Comparison of ENCODE assay signal across 21 cellular contexts in the genomic region with DNA sequence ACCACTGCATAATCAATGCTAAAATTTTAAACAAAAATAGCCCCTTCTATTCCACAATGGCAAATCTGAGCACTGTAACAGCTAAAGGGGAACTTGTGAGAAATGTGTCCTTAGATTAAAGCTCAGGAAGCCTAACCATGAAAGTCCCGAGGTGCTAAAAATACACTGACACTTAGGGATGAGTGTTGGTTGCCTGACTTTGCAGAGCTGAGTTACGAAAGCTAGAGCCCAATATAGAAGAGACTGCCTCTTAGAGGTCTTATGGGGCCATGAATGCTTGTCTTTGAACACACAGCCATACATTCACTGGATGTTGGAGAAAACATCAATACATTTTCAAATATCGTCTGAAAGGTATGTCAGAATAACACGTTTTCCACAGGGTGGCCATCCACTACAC.
DNase-seq lines count a peak whose midpoint lies in the region; ATAC-seq and TF ChIP-seq lines count a peak whose summit lies in the region.
"Had no signal": no experiment of that assay in that cellular context is flagged by ENCODE, and none has a peak within 500 bp of the region (broad histone marks: within the 10 kb centered on the region; RNA-seq: fewer than 3 reads in every experiment).

No MANE protein-coding gene starts in this region.

- H3K9me3 ChIP-seq in left ventricle myocardium inferior (replicated peaks) (no peaks in the 10 kb centered on the region), OCI-LY3 (ENCODE audit: insufficient read depth, low read length) (no peaks in the 10 kb centered on the region), smooth muscle cell (replicated peaks; ENCODE audit: low read depth) (no peaks in the 10 kb centered on the region)
- H3K9me3 ChIP-seq: A549, BE2C, Caco-2, HAP-1 had no signal

- H3K36me3 ChIP-seq in left ventricle myocardium inferior (no peaks in the 10 kb centered on the region), OCI-LY3 (replicated peaks; ENCODE audit: low read depth, low read length) (no peaks in the 10 kb centered on the region), smooth muscle cell (ENCODE audit: low read depth) (no peaks in the 10 kb centered on the region)
- H3K36me3 ChIP-seq: BE2C, HAP-1 had no signal

- no peaks in the 10 kb centered on the region for H4K20me1 ChIP-seq in OCI-LY3 (ENCODE audit: insufficient read depth, low read length)
- H4K20me1 ChIP-seq in smooth muscle cell (ENCODE audit: low read depth), result no peaks in the 10 kb centered on the region

- WGBS in smooth muscle cell (ENCODE audit: low lambda C conversion rate), result 76% methylated on average over 4 of the region's 4 CpGs

- H3K79me2 ChIP-seq in OCI-LY3 (ENCODE audit: low read length) (no peaks in the 10 kb centered on the region), smooth muscle cell (ENCODE audit: low read depth) (no peaks in the 10 kb centered on the region)

- H3K4me2 ChIP-seq in OCI-LY3 (ENCODE audit: low read length), result peak overlapping the region; percentile 56
- no peak overlapping the region for H3K4me2 ChIP-seq in smooth muscle cell
- H3K4me2 ChIP-seq: A549 had no signal

- no peak overlapping the region for H2AFZ ChIP-seq in OCI-LY3 (ENCODE audit: low read depth, low read length)
- no peak overlapping the region for H2AFZ ChIP-seq in smooth muscle cell (ENCODE audit: low read depth)

- no peak for TF ChIP-seq CTCF in left ventricle myocardium inferior (IDR thresholded peaks at IDR 0.05; ENCODE audit: borderline replicate concordance)
- peak; percentile 21 for TF ChIP-seq CTCF in OCI-LY3 (IDR thresholded peaks at IDR 0.05; ENCODE audit: low read depth, low read length)
- TF ChIP-seq CTCF in smooth muscle cell (IDR thresholded peaks at IDR 0.05; ENCODE audit: borderline replicate concordance, insufficient read depth, poor library complexity, severe bottlenecking), result no peak

- DNase-seq in Right ventricle myocardium superior (no peak), left ventricle myocardium inferior (no peak), left cardiac atrium (no peak), putamen (ENCODE audit: low spot score) (peak; percentile 43), smooth muscle cell (lab: John Stamatoyannopoulos, UW; ENCODE audit: unreplicated experiment) (no peak), NCI-H2227 (lab: John Stamatoyannopoulos, UW; ENCODE audit: unreplicated experiment) (no peak)
- DNase-seq: 8988T; ACHN; AML-193; BE2C; C1 segment of cervical spinal cord; Caco-2; CD8-positive, alpha-beta T cell; DMS153; DND-41; GOT3; HFFc6 had no signal

- no peak overlapping the region for H3K27ac ChIP-seq in left ventricle myocardium inferior (replicated peaks)
- peak overlapping the region; percentile 60 for H3K27ac ChIP-seq in OCI-LY3 (ENCODE audit: low read length)
- H3K27ac ChIP-seq in smooth muscle cell (ENCODE audit: low read depth), result no peak overlapping the region
- H3K27ac ChIP-seq: A549 had no signal

- ATAC-seq in Right ventricle myocardium superior (ENCODE audit: poor library complexity) (peak; percentile 97), left cardiac atrium (peak; percentile 69 to 86), HG03175 (IDR thresholded peaks at IDR 0.05; ENCODE audit: unreplicated experiment) (no peak)
- ATAC-seq: A549; CD8-positive, alpha-beta T cell had no signal

- no peaks in the 10 kb centered on the region for H3F3A ChIP-seq in smooth muscle cell (ENCODE audit: low read depth)

- H3K27me3 ChIP-seq in left ventricle myocardium inferior (ENCODE audit: low read depth), result no peaks in the 10 kb centered on the region
- no peaks in the 10 kb centered on the region for H3K27me3 ChIP-seq in OCI-LY3 (ENCODE audit: low read depth, low read length)
- H3K27me3 ChIP-seq in smooth muscle cell (ENCODE audit: low read depth), result no peaks in the 10 kb centered on the region

- peaks cover 11% of the 10 kb centered on the region for H3K4me1 ChIP-seq in left ventricle myocardium inferior
- H3K4me1 ChIP-seq in OCI-LY3 (ENCODE audit: low read length), result peaks cover 41% of the 10 kb centered on the region
- no peaks in the 10 kb centered on the region for H3K4me1 ChIP-seq in smooth muscle cell (ENCODE audit: low read depth)
- H3K4me1 ChIP-seq: A549, BE2C, Caco-2, HAP-1 had no signal

- H3K4me3 ChIP-seq in left ventricle myocardium inferior (no peak overlapping the region), OCI-LY3 (ENCODE audit: low read length) (peak overlapping the region; percentile 20; the same call in 1 of the 2 replicates), smooth muscle cell (no peak overlapping the region)
- H3K4me3 ChIP-seq: A549, HAP-1 had no signal

- intact Hi-C loops in Right ventricle myocardium superior (cut with DNase I) (no loop called here), left ventricle myocardium inferior (cut with micrococcal nuclease) (no loop called here), left cardiac atrium (cut with DNase I) (no loop called here)

- H3K9ac ChIP-seq in OCI-LY3 (ENCODE audit: low read length), result peak overlapping the region; percentile 21
- H3K9ac ChIP-seq in smooth muscle cell (ENCODE audit: low read depth), result no peak overlapping the region
